ENCODE assay signal across 23 cellular contexts in the genomic region with DNA sequence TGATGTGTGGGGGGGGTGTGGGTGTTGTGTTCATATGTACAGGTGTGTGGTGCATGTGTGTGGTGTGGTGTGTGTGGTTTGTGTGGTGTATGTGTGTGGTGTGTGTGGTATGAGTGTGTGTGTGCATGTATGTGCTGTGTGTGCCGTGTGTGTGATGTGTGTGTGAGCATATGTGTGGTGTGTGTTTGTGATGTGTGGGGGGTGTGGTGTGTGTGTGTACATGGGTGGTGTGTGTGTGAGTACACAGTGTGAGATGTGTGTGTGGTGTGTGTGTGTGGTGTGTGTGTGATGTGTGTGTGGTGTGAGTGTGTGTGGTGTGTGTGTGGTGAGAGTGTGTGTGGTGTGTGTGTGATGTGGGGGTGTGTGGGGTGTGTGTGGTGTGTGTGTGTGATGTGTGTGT. TPM values are rescaled to one million over a fixed set of nuclear protein-coding genes. Genes with fewer than 3 reads are reported as not detected.
DNase-seq lines count a peak whose midpoint lies in the region; ATAC-seq, FAIRE-seq and TF ChIP-seq lines count a peak whose summit lies in the region.
"Had no signal": no experiment of that assay in that cellular context is flagged by ENCODE, and none has a peak within 500 bp of the region (broad histone marks: within the 10 kb centered on the region; RNA-seq: fewer than 3 reads in every experiment).

No MANE protein-coding gene starts in this region.

- H3K9ac ChIP-seq in mesendoderm (ENCODE audit: low read length): no peak overlapping the region
- H3K9ac ChIP-seq: KMS-11 had no signal

- H4K5ac ChIP-seq in mesendoderm (ENCODE audit: low read length): no peak overlapping the region

- H3K79me2 ChIP-seq in mesendoderm (ENCODE audit: control insufficient read depth, insufficient read depth, low read length): no peaks in the 10 kb centered on the region

- TF ChIP-seq CTCF in bronchial epithelial cell (IDR thresholded peaks at IDR 0.05; ENCODE audit: insufficient read depth, low read length, severe bottlenecking) (no peak), adrenal gland (IDR thresholded peaks at IDR 0.05) (no peak)

- TF ChIP-seq POLR2A in adrenal gland (IDR thresholded peaks at IDR 0.05): no peak

- no peak overlapping the region for H3K23ac ChIP-seq in mesendoderm (ENCODE audit: low read length)

- H3K27me3 ChIP-seq in bronchial epithelial cell (ENCODE audit: control insufficient read depth, insufficient read depth, low read length) (no peaks in the 10 kb centered on the region), mesendoderm (ENCODE audit: insufficient read depth, low read length, poor library complexity) (no peaks in the 10 kb centered on the region), adrenal gland (no peaks in the 10 kb centered on the region)
- H3K27me3 ChIP-seq: BE2C had no signal

- WGBS in mesendoderm (ENCODE audit: extremely low coverage, insufficient coverage, low lambda C conversion rate): 100% methylated on average over 1 of the region's 1 CpG
- 85 to 93% (median 92%) methylated on average over 1 of the region's 1 CpG for WGBS in adrenal gland, 4 donors

- no peak overlapping the region for H3K4ac ChIP-seq in mesendoderm (ENCODE audit: low read depth, low read length)

- H2AK5ac ChIP-seq in mesendoderm (ENCODE audit: low read length): peak overlapping the region; percentile 68

- intact Hi-C loops in Right ventricle myocardium inferior (cut with DNase I): no loop called here
- intact Hi-C loops in left ventricle myocardium superior (cut with micrococcal nuclease): no loop called here
- intact Hi-C loops in adrenal gland (cut with DNase I): no loop called here

- H2BK15ac ChIP-seq in mesendoderm (replicated peaks; ENCODE audit: low read depth): no peak overlapping the region

- no peaks in the 10 kb centered on the region for H3K9me3 ChIP-seq in adrenal gland (replicated peaks in 1 of 3)
- H3K9me3 ChIP-seq: BE2C had no signal

- no peaks in the 10 kb centered on the region for H3K79me1 ChIP-seq in mesendoderm (ENCODE audit: low read length)

- H3K56ac ChIP-seq in mesendoderm (ENCODE audit: low read length): no peak overlapping the region

- no peak overlapping the region for H3K18ac ChIP-seq in mesendoderm (ENCODE audit: low read length)

- no peak for DNase-seq in Right ventricle myocardium inferior (ENCODE audit: missing footprints)
- DNase-seq in left ventricle myocardium superior: no peak
- no peak for DNase-seq in bronchial epithelial cell (ENCODE audit: low read depth)
- DNase-seq in mesendoderm: no peak
- no peak for DNase-seq in activated CD8-positive, alpha-beta memory T cell treated with anti-CD3 and anti-CD28 coated beads for 24 hours
- DNase-seq in D341Med (ENCODE audit: low spot score): no peak
- no peak for DNase-seq in adrenal gland
- DNase-seq in NCI-H146 treated with DMSO at 0.1 percent for 48 hours (lab: John Stamatoyannopoulos, UW; ENCODE audit: unreplicated experiment): no peak
- DNase-seq: 8988T; BE2C; CD4-positive, alpha-beta memory T cell; GOT3; MV-4-11; NCI-H1417; NCI-H187 treated with DMSO at 0.1 percent for 48 hours; NCI-H2227 treated with DMSO at 0.1 percent for 48 hours; NCI-H510A treated with DMSO at 0.1 percent for 48 hours; NCI-H774; Right ventricle myocardium superior had no signal

- H3K36me3 ChIP-seq in bronchial epithelial cell (ENCODE audit: control insufficient read depth, insufficient read depth, low read length) (no peaks in the 10 kb centered on the region), mesendoderm (ENCODE audit: control insufficient read depth, insufficient read depth, low read length) (no peaks in the 10 kb centered on the region), adrenal gland (replicated peaks in 1 of 2) (no peaks in the 10 kb centered on the region)
- H3K36me3 ChIP-seq: BE2C had no signal

- H3K4me1 ChIP-seq in mesendoderm (ENCODE audit: control insufficient read depth, low read depth, low read length) (no peaks in the 10 kb centered on the region), adrenal gland (replicated peaks in 1 of 2) (no peaks in the 10 kb centered on the region)
- H3K4me1 ChIP-seq: BE2C had no signal

- H4K8ac ChIP-seq in mesendoderm (ENCODE audit: low read depth, low read length): no peak overlapping the region

- H3K27ac ChIP-seq in mesendoderm (ENCODE audit: low read depth, low read length): no peak overlapping the region
- no peak overlapping the region for H3K27ac ChIP-seq in adrenal gland
- H3K27ac ChIP-seq: KMS-11 had no signal

- peak; percentile 99 for FAIRE-seq in bronchial epithelial cell (lab: Jason Lieb, UNC)
- FAIRE-seq: D721Med, RCC 7860 had no signal

- H2BK120ac ChIP-seq in mesendoderm (ENCODE audit: low read depth, low read length): no peak overlapping the region

- no peak overlapping the region for H2BK5ac ChIP-seq in mesendoderm (ENCODE audit: low read length)

- H3K4me3 ChIP-seq in bronchial epithelial cell (ENCODE audit: low read depth, low read length) (no peak overlapping the region), mesendoderm (ENCODE audit: low read length) (no peak overlapping the region), adrenal gland (no peak overlapping the region)

- ATAC-seq in Right ventricle myocardium inferior (peak; percentile 20), left ventricle myocardium superior (no peak)

- H3K4me2 ChIP-seq in mesendoderm (ENCODE audit: low read length): no peak overlapping the region
- H3K4me2 ChIP-seq: KMS-11 had no signal

RNA-seq across cellular contexts. Expression of a gene that starts 24.5 kb away (rescaled TPM):
- total RNA-seq in Right ventricle myocardium inferior (10.6 TPM), left ventricle myocardium superior (6.4 TPM), bronchial epithelial cell (not detected in 2 replicates), adrenal gland (10 to 100 TPM; 12.5 to 26.6 (median 19.7) TPM)
- 1.6 TPM for polyA plus RNA-seq in mesendoderm (2013, experiment 1 of 2)
- polyA plus RNA-seq in mesendoderm (2013, experiment 2 of 2): 1.6 TPM
- 1 to 10 TPM; 4.6 to 8.8 (median 6.1) TPM for polyA plus RNA-seq in adrenal gland
- total RNA-seq: OCI-LY7 had no signal
